ENCODE assay signal across 16 cellular contexts in genomic region chr2:179181002-179181401, GRCh38.
DNase-seq lines count a peak whose midpoint lies in the region; ATAC-seq and TF ChIP-seq lines count a peak whose summit lies in the region.
"Had no signal": no experiment of that assay in that cellular context is flagged by ENCODE, and none has a peak within 500 bp of the region (broad histone marks: within the 10 kb centered on the region; RNA-seq: fewer than 3 reads in every experiment).

No MANE protein-coding gene starts in this region.

- H3K9me3 Mint-ChIP-seq in activated B cell treated with CpG ODN at 0.5 μM for 24 hours, result peaks cover 3% of the 10 kb centered on the region
- H3K9me3 Mint-ChIP-seq in effector memory CD8-positive, alpha-beta T cell, result peaks cover 3 to 8% of the 10 kb centered on the region in 2 donors
- H3K9me3 Mint-ChIP-seq: activated T-helper 2 cell treated with anti-CD3 and anti-CD28 coated beads, Interferon-gamma antibody, Interleukin-2, Interleukin-4, amounts not matched to agents 10 μg/mL and 5 μg/mL and 100 μg/mL, durations not matched to agents 14 hours and 24 hours and 36 hours; CD4-positive, alpha-beta T cell had no signal

- no peaks in the 10 kb centered on the region for H3K27me3 ChIP-seq in mammary epithelial cell (ENCODE audit: insufficient read depth, low read length)

- intact Hi-C loops in activated B cell treated with CpG ODN at 0.5 μM for 24 hours (cut with micrococcal nuclease), result loop anchor here (5.0 kb wide), 1 partner anchor 39 kb away; no protein-coding TSS in a partner anchor
- intact Hi-C loops in mammary epithelial cell (cut with micrococcal nuclease), result no loop called here

- no peak overlapping the region for H3K9ac ChIP-seq in mammary epithelial cell (ENCODE audit: insufficient read depth, low read length)

- peaks cover 58% of the 10 kb centered on the region for H3K36me3 Mint-ChIP-seq in activated B cell treated with CpG ODN at 0.5 μM for 24 hours (ENCODE audit: low read depth)
- H3K36me3 Mint-ChIP-seq in effector memory CD8-positive, alpha-beta T cell (ENCODE audit: insufficient read depth), result no peaks in the 10 kb centered on the region

- H3K79me2 ChIP-seq in mammary epithelial cell (ENCODE audit: insufficient read depth, low read length), result peaks cover 15% of the 10 kb centered on the region

- H3K36me3 ChIP-seq in mammary epithelial cell (ENCODE audit: insufficient read depth, low read length), result peaks cover 1% of the 10 kb centered on the region

- peak; percentile 68 for ATAC-seq in GM18502 (IDR thresholded peaks at IDR 0.05; ENCODE audit: poor library complexity, unreplicated experiment)
- ATAC-seq in GM21423 (IDR thresholded peaks at IDR 0.05; ENCODE audit: unreplicated experiment), result peak; percentile 80
- peak; percentile 88 for ATAC-seq in HG03064 (IDR thresholded peaks at IDR 0.05; ENCODE audit: low read depth, unreplicated experiment)
- ATAC-seq in activated B cell treated with CpG ODN at 0.5 μM for 24 hours (ENCODE audit: low read depth), result peak; percentile 47
- no peak for ATAC-seq in effector memory CD8-positive, alpha-beta T cell (replicated peaks)
- ATAC-seq: left cardiac atrium had no signal

- peak overlapping the region; percentile 65 for H3K27ac Mint-ChIP-seq in activated B cell treated with CpG ODN at 0.5 μM for 24 hours
- no peak overlapping the region for H3K27ac Mint-ChIP-seq in effector memory CD8-positive, alpha-beta T cell
- H3K27ac Mint-ChIP-seq: activated T-helper 2 cell treated with anti-CD3 and anti-CD28 coated beads, Interferon-gamma antibody, Interleukin-2, Interleukin-4, amounts not matched to agents 10 μg/mL and 5 μg/mL and 100 μg/mL, durations not matched to agents 14 hours and 24 hours and 36 hours; CD4-positive, alpha-beta T cell had no signal

- in situ Hi-C loops in mammary epithelial cell (cut with MboI; ENCODE audit: low sequenced_read_pairs in 2 of 2), result no loop called here

- H3K4me1 ChIP-seq in mammary epithelial cell (ENCODE audit: insufficient read depth, low read length), result no peaks in the 10 kb centered on the region

- peaks cover 25% of the 10 kb centered on the region for H3K4me1 Mint-ChIP-seq in activated B cell treated with CpG ODN at 0.5 μM for 24 hours
- H3K4me1 Mint-ChIP-seq in effector memory CD8-positive, alpha-beta T cell (ENCODE audit: low read depth in 2 of 2), result no peaks in the 10 kb centered on the region

- dilution Hi-C loops in mammary epithelial cell (cut with HindIII; ENCODE audit: low sequenced_read_pairs), result no loop called here

- no peak overlapping the region for H3K27ac ChIP-seq in mammary epithelial cell (ENCODE audit: insufficient read depth, low read depth, low read length)

- no peak overlapping the region for H3K4me3 ChIP-seq in mammary epithelial cell (replicated peaks in 1 of 3; ENCODE audit: insufficient read depth in 1 of 3, low read depth in 2 of 3, low read length in 3 of 3)

- no peaks in the 10 kb centered on the region for H3K9me3 ChIP-seq in mammary epithelial cell (replicated peaks; ENCODE audit: insufficient read depth, low read length)

- no peaks in the 10 kb centered on the region for H4K20me1 ChIP-seq in mammary epithelial cell (ENCODE audit: insufficient read depth, low read length)

- TF ChIP-seq CTCF in activated B cell treated with CpG ODN at 0.5 μM for 24 hours (IDR thresholded peaks at IDR 0.05) (no peak), mammary epithelial cell (conservative IDR thresholded peaks at IDR 0.05 in 1 of 2, IDR thresholded peaks at IDR 0.05 in 1 of 2; ENCODE audit: extremely low read depth in 1 of 2, insufficient read depth in 1 of 2, low read depth in 1 of 2, low read length in 2 of 2) (no peak)

- no peak overlapping the region for H3K4me3 Mint-ChIP-seq in activated B cell treated with CpG ODN at 0.5 μM for 24 hours
- H3K4me3 Mint-ChIP-seq in effector memory CD8-positive, alpha-beta T cell, result no peak overlapping the region
- H3K4me3 Mint-ChIP-seq: CD4-positive, alpha-beta T cell had no signal

- BruUV-seq in mammary epithelial cell (replicated peaks; lab: Mats Ljungman, UMichigan), result no TSS peak

- H2AFZ ChIP-seq in mammary epithelial cell (ENCODE audit: low read depth, low read length), result no peak overlapping the region

- no peak overlapping the region for H3K4me2 ChIP-seq in mammary epithelial cell (ENCODE audit: insufficient read depth, low read depth, low read length)

- H3K27me3 Mint-ChIP-seq in activated B cell treated with CpG ODN at 0.5 μM for 24 hours, result no peaks in the 10 kb centered on the region
- H3K27me3 Mint-ChIP-seq in effector memory CD8-positive, alpha-beta T cell, result no peaks in the 10 kb centered on the region
- H3K27me3 Mint-ChIP-seq: CD4-positive, alpha-beta T cell had no signal

- 86% methylated on average over 3 of the region's 3 CpGs for WGBS in mammary epithelial cell (ENCODE audit: low coverage, missing lambda C conversion rate)

- CTCF ChIA-PET in activated B cell treated with CpG ODN at 0.5 μM for 24 hours (lab: Charles Lee) (interaction anchor here (1.5 kb wide), 1 partner anchor 51 kb away, joined by 3 read pairs; no protein-coding TSS in a partner anchor), mammary epithelial cell (lab: Charles Lee; ENCODE audit: low non-redundant PET) (no interaction called here)

- DNase-seq in activated B cell treated with CpG ODN at 0.5 μM for 24 hours (no peak), cerebellum (ENCODE audit: low spot score) (no peak), mammary epithelial cell (no peak), T-helper 9 cell (no peak)
- DNase-seq in effector memory CD8-positive, alpha-beta T cell, result no peak
- DNase-seq: amygdala; CD4-positive, alpha-beta T cell; central memory CD4-positive, alpha-beta T cell; GOT3; hypothalamus; left cardiac atrium; NCI-H1417 had no signal

- POLR2A ChIA-PET in activated B cell treated with CpG ODN at 0.5 μM for 24 hours (lab: Charles Lee), result no interaction called here
